In genomic region chr6:31559958-31560696, GRCh38 we compare ENCODE assay signal across 8 cellular contexts. TPM values are rescaled to one million over a fixed set of nuclear protein-coding genes. Genes with fewer than 3 reads are reported as not detected.
DNase-seq lines count a peak whose midpoint lies in the region; ATAC-seq, FAIRE-seq and TF ChIP-seq lines count a peak whose summit lies in the region.

No MANE protein-coding gene starts in this region.

- intact Hi-C loops in activated B cell treated with CpG ODN at 0.5 μM for 24 hours (cut with micrococcal nuclease) = loop anchor here (1.0 to 10.0 kb wide), 7 partner anchors 8 to 1065 kb away; partner anchors contain the start of genes LTA, NFKBIL1 and PPP1R18

- H3K4me3 Mint-ChIP-seq in activated B cell treated with CpG ODN at 0.5 μM for 24 hours = peak overlapping the region; percentile 83
- H3K4me3 Mint-ChIP-seq in neural crest cell = no peak overlapping the region

- ATAC-seq in GM21390 (IDR thresholded peaks at IDR 0.05; ENCODE audit: unreplicated experiment) = peak; percentile 48
- peak; percentile 67 for ATAC-seq in activated B cell treated with CpG ODN at 0.5 μM for 24 hours (ENCODE audit: low read depth)

- peak; percentile 76 for FAIRE-seq in HTR-8/SVneo (lab: Jason Lieb, UNC)

- CTCF ChIA-PET in activated B cell treated with CpG ODN at 0.5 μM for 24 hours (lab: Charles Lee) = interaction anchor here (1.0 to 25.8 kb wide), 4 partner anchors 10 to 38 kb away, joined by 3 to 773 read pairs (median 316); partner anchors contain the start of genes LST1, LTA, LTB and NCR3

- H3K27me3 Mint-ChIP-seq in activated B cell treated with CpG ODN at 0.5 μM for 24 hours (no peaks in the 10 kb centered on the region), neural crest cell (ENCODE audit: low read depth) (no peaks in the 10 kb centered on the region)

- peak overlapping the region; percentile 94 for H3K27ac Mint-ChIP-seq in activated B cell treated with CpG ODN at 0.5 μM for 24 hours
- H3K27ac Mint-ChIP-seq in neural crest cell (ENCODE audit: unreplicated experiment) = peak overlapping the region; percentile 88

- POLR2A ChIA-PET in activated B cell treated with CpG ODN at 0.5 μM for 24 hours (lab: Charles Lee) = interaction anchor here (0.9 to 9.2 kb wide), 15 partner anchors 9 to 1412 kb away, joined by 3 to 580 read pairs (median 17); partner anchors contain the start of genes ATP6V1G2, BAG6, DDX39B and GPANK1

- H3K4me1 Mint-ChIP-seq in activated B cell treated with CpG ODN at 0.5 μM for 24 hours (peaks cover 90% of the 10 kb centered on the region), neural crest cell (peaks cover 18% of the 10 kb centered on the region)

- H3K36me3 Mint-ChIP-seq in activated B cell treated with CpG ODN at 0.5 μM for 24 hours (ENCODE audit: low read depth) (peaks cover 26% of the 10 kb centered on the region), neural crest cell (ENCODE audit: low read depth) (peaks cover 16% of the 10 kb centered on the region)

- TF ChIP-seq CTCF in activated B cell treated with CpG ODN at 0.5 μM for 24 hours (IDR thresholded peaks at IDR 0.05) (no peak), neural crest cell (conservative IDR thresholded peaks at IDR 0.05) (no peak)

- peak; percentile 96 for DNase-seq in EL
- DNase-seq in HTR-8/SVneo (ENCODE audit: insufficient read length, low spot score) = peak; percentile 90
- peak; percentile 52 for DNase-seq in activated B cell treated with CpG ODN at 0.5 μM for 24 hours
- peak; percentile 19 for DNase-seq in fibroblast of gingiva (ENCODE audit: low read depth)
- DNase-seq in neural crest cell (ENCODE audit: low read depth, low spot score) = no peak
- DNase-seq in NCI-H524 (lab: John Stamatoyannopoulos, UW) = no peak
- DNase-seq in NCI-H748 (lab: John Stamatoyannopoulos, UW; ENCODE audit: unreplicated experiment) = no peak

- H3K9me3 Mint-ChIP-seq in activated B cell treated with CpG ODN at 0.5 μM for 24 hours (no peaks in the 10 kb centered on the region), neural crest cell (no peaks in the 10 kb centered on the region)

RNA-seq across cellular contexts. Expression of gene LTA, which starts 12.0 kb away (rescaled TPM):
- total RNA-seq in activated B cell treated with CpG ODN at 0.5 μM for 24 hours (60.4 and 66.0 TPM in 2 replicates), neural crest cell (0.26 and 0.36 TPM in 2 replicates)

RNA-seq across cellular contexts. Expression of gene NFKBIL1, which starts 12.7 kb away (rescaled TPM):
- total RNA-seq in activated B cell treated with CpG ODN at 0.5 μM for 24 hours (11.7 and 16.7 TPM in 2 replicates), neural crest cell (25.7 and 28.6 TPM in 2 replicates)

RNA-seq across cellular contexts. Expression of gene ATP6V1G2, which starts 13.7 kb away (rescaled TPM):
- total RNA-seq in activated B cell treated with CpG ODN at 0.5 μM for 24 hours (1.9 and 3.2 TPM in 2 replicates), neural crest cell (3.3 and 5.1 TPM in 2 replicates)

RNA-seq across cellular contexts. Expression of gene TNF, which starts 15.2 kb away (rescaled TPM):
- total RNA-seq in activated B cell treated with CpG ODN at 0.5 μM for 24 hours (135 and 139 TPM in 2 replicates), neural crest cell (not detected in 2 replicates)

RNA-seq across cellular contexts. Expression of gene DDX39B, which starts 18.3 kb away (rescaled TPM):
- total RNA-seq in activated B cell treated with CpG ODN at 0.5 μM for 24 hours (431 and 484 TPM in 2 replicates), neural crest cell (836 and 881 TPM in 2 replicates)

Comparison
In these comparisons a context has a peak if more than half of its experiments do, and no peak if none do; other contexts are left out.
1. DNase-seq: peak in EL (single experiment), HTR-8/SVneo (single experiment), activated B cell treated with CpG ODN at 0.5 μM for 24 hours (single experiment) and fibroblast of gingiva (single experiment); none in neural crest cell (single experiment), NCI-H524 (0 of 2) and NCI-H748 (single experiment).
2. RNA of gene LTA, which starts 12.0 kb away (total RNA-seq): 60.4 to 66.0 TPM in activated B cell treated with CpG ODN at 0.5 μM for 24 hours; 0.26 to 0.36 TPM in neural crest cell; every median in the first group is over 10 times any median in the second.